ENCODE assay signal across 1 cellular context in the genomic region with DNA sequence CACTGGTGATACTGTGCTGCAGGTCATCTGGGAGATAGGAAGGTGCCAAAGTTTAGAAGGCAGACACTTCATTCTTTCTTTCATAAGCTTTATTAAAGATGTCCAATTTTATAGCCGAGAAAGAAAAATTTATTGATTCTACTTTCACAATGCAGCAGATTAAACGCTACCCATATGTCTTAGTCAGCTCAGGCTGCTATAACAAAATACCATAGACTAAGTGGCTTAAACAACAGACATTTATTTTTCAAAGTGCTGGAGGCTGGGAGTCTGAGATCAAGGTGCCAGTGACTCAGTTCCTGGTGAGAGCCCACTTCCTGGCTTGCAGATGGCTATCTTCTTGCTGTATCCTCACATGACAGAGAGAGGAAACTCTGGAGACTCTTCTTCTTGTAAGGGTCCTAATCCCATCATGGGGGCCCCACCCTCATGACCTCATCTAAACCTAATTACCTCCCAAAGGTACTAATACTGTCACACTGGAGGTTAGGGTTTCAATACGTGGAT.
TF ChIP-seq lines count a peak whose summit lies in the region.

No MANE protein-coding gene starts in this region.

TF ChIP-seq in HepG2, 621 proteins besides CTCF, POLR2A, EP300 and RAD21:
- TF ChIP-seq SOX5 (CRISPR knock-in tag; IDR thresholded peaks at IDR 0.05; ENCODE audit: borderline replicate concordance) (no peak), ZNF12 (CRISPR knock-in tag; IDR thresholded peaks at IDR 0.05) (peak; percentile 38; the same call in 1 of the 2 replicates)
